Comparison of ENCODE assay signal across 21 cellular contexts in the genomic region with DNA sequence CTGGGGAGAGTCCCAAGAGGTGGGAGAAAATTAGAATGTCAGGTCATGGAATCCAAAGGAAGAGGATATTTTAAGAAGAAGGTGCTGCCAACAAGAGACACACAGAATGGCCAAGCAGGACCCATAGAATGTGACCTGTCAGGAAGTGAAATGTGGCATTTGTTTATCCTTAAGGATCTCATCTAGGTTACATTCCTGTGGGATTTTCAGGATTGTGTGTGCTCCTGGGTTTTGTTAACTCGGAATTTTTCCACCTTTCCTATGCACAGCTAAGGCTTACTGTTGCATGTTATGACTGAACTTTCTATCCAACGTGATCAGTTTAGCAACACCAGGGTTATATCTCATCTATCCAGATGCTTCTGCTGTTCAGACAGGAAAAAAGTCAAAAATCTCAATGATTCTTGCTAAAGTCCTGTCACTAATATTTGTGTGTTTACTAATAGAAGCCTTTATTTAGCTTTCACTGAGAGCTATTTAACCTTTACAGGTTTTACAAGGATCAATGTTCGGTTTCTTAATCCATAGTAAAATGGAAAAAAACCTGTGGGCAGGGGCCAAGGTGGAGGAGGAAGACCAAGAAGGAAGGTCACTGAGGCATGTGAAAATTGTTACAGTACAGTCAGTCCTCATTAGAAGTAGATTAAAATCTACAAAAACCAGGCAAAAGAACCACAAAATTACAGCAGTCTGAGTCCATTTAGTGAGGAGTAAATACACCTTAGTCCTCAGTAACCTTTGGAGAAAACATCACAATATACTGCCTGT.
"Had no signal": no experiment of that assay in that cellular context is flagged by ENCODE, and none has a peak within 500 bp of the region (broad histone marks: within the 10 kb centered on the region; RNA-seq: fewer than 3 reads in every experiment).

No MANE protein-coding gene starts in this region.

- DNase-seq: activated CD4-positive, alpha-beta memory T cell treated with anti-CD3 and anti-CD28 coated beads for 36 hours; activated CD4-positive, alpha-beta T cell treated with anti-CD3 and anti-CD28 coated beads for 48 hours; activated effector memory CD4-positive, alpha-beta T cell treated with anti-CD3 and anti-CD28 coated beads, Interleukin-2, amount 50 U/mL, for 16 hours; activated naive CD4-positive, alpha-beta T cell treated with anti-CD3 and anti-CD28 coated beads, Interleukin-2, amount 10 ng/mL, durations not matched to agents 7 days and 5 days; activated T-cell treated with anti-CD3 and anti-CD28 coated beads for 4 hours; amygdala; cortex of kidney; endodermal cell; immature natural killer cell; kidney glomerular epithelial cell; left ventricle myocardium superior; mammary epithelial cell; occipital lobe; posterior cingulate gyrus; stimulated activated CD4-positive, alpha-beta T cell treated with anti-CD3 and anti-CD28 coated beads, Interleukin-2, amount 100 ng/mL, for 48 hours; stimulated activated CD8-positive, alpha-beta memory T cell treated with anti-CD3 and anti-CD28 coated beads, Interleukin-4, amount 100 ng/mL, for 48 hours; stimulated activated naive B cell treated with anti-CD40 and anti-IgM and Interleukin-4, amounts not matched to agents 10 μg/mL and 1 μg/mL and 100 μg/mL, for 72 hours; T-helper 17 cell; testis; upper lobe of right lung had no signal

- H3K9me3 Mint-ChIP-seq: activated CD4-positive, alpha-beta memory T cell treated with anti-CD3 and anti-CD28 coated beads for 36 hours; activated naive CD4-positive, alpha-beta T cell treated with anti-CD3 and anti-CD28 coated beads, Interleukin-2, amount 10 ng/mL, durations not matched to agents 7 days and 5 days; endodermal cell; immature natural killer cell; neural crest cell; stimulated activated naive B cell treated with anti-CD40 and anti-IgM and Interleukin-4, amounts not matched to agents 10 μg/mL and 1 μg/mL and 100 μg/mL, for 72 hours had no signal

- ATAC-seq: left ventricle myocardium superior; stimulated activated naive B cell treated with anti-CD40 and anti-IgM and Interleukin-4, amounts not matched to agents 10 μg/mL and 1 μg/mL and 100 μg/mL, for 72 hours; T-helper 17 cell; upper lobe of right lung had no signal

- H3K4me3 Mint-ChIP-seq: activated CD4-positive, alpha-beta memory T cell treated with anti-CD3 and anti-CD28 coated beads for 36 hours; activated naive CD4-positive, alpha-beta T cell treated with anti-CD3 and anti-CD28 coated beads, Interleukin-2, amount 10 ng/mL, durations not matched to agents 7 days and 5 days; endodermal cell; immature natural killer cell; neural crest cell; stimulated activated naive B cell treated with anti-CD40 and anti-IgM and Interleukin-4, amounts not matched to agents 10 μg/mL and 1 μg/mL and 100 μg/mL, for 72 hours; T-helper 17 cell had no signal

- H3K4me3 ChIP-seq: testis, upper lobe of right lung had no signal

- H3K9me3 ChIP-seq: testis, upper lobe of right lung had no signal

- H3K27ac Mint-ChIP-seq: activated CD4-positive, alpha-beta memory T cell treated with anti-CD3 and anti-CD28 coated beads for 36 hours; activated naive CD4-positive, alpha-beta T cell treated with anti-CD3 and anti-CD28 coated beads, Interleukin-2, amount 10 ng/mL, durations not matched to agents 7 days and 5 days; endodermal cell; immature natural killer cell; stimulated activated naive B cell treated with anti-CD40 and anti-IgM and Interleukin-4, amounts not matched to agents 10 μg/mL and 1 μg/mL and 100 μg/mL, for 72 hours; T-helper 17 cell had no signal

- H3K4me1 Mint-ChIP-seq: activated naive CD4-positive, alpha-beta T cell treated with anti-CD3 and anti-CD28 coated beads, Interleukin-2, amount 10 ng/mL, durations not matched to agents 7 days and 5 days; endodermal cell; immature natural killer cell; stimulated activated naive B cell treated with anti-CD40 and anti-IgM and Interleukin-4, amounts not matched to agents 10 μg/mL and 1 μg/mL and 100 μg/mL, for 72 hours; T-helper 17 cell had no signal

- H3K36me3 ChIP-seq: upper lobe of right lung had no signal

- H3K27ac ChIP-seq: testis, upper lobe of right lung had no signal

- H3K27me3 ChIP-seq: testis, upper lobe of right lung had no signal

- H3K36me3 Mint-ChIP-seq: activated CD4-positive, alpha-beta memory T cell treated with anti-CD3 and anti-CD28 coated beads for 36 hours; activated naive CD4-positive, alpha-beta T cell treated with anti-CD3 and anti-CD28 coated beads, Interleukin-2, amount 10 ng/mL, durations not matched to agents 7 days and 5 days; immature natural killer cell; stimulated activated naive B cell treated with anti-CD40 and anti-IgM and Interleukin-4, amounts not matched to agents 10 μg/mL and 1 μg/mL and 100 μg/mL, for 72 hours had no signal
